ENCODE assay signal across 8 cellular contexts in the genomic region with DNA sequence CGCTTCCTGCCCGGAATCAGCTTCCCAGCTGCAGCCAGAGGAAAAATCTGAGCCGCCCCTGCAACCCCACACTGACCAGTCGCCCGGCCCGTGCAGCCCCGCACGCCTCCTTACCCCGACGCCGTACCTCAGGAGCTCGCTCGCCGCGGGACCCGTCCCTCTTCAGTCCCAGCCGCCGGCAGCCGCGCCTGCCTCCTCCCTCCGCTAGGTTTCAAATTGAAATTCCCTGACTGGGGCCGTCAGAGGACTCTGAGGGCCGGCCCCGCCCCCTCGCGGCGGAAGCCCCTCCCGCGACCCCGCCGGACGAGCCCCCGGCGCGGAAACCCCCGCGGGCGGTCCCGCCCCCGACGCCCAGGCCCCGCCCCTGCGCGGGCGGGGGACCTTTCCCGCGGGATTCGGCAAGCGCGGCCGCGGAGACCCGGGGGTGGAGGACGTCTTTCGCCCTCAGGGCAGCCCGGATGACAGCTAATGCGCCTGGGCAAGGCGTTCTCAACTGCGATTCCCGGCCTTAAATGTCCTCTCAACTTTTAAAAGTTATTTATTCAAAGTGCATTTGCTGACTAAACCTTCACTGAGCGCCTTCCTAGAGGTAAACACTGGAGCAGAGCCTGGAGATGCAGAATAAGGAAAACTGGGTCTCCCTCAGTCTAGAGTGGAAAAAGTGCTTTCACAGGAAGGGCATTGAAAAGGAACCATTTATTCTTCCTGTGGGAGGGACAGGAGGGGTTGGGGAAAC. TPM values are rescaled to one million over a fixed set of nuclear protein-coding genes. Genes with fewer than 3 reads are reported as not detected.
DNase-seq lines count a peak whose midpoint lies in the region; ATAC-seq and TF ChIP-seq lines count a peak whose summit lies in the region.

A gene (minus strand): TSS at position 218 of the 736 bp plus-strand sequence. CDS start 106,760 bp downstream, outside the sequence.

- DNase-seq in NCI-H748 (lab: John Stamatoyannopoulos, UW; ENCODE audit: unreplicated experiment) (peak; percentile 74), lung microvascular endothelial cell (ENCODE audit: low read depth in 2 of 2) (peak; percentile 91 to 93)
- peak; percentile 42 to 67 for DNase-seq in activated CD8-positive, alpha-beta memory T cell treated with anti-CD3 and anti-CD28 coated beads for 1 hour (ENCODE audit: extremely low read depth in 1 of 2, low read depth in 1 of 2)
- DNase-seq in effector CD4-positive, alpha-beta T cell, result peak; percentile 69
- DNase-seq in stimulated activated CD4-positive, alpha-beta T cell treated with anti-CD3 and anti-CD28 coated beads, TNF-alpha, amount 100 ng/mL, for 48 hours (ENCODE audit: low read depth in 3 of 3), result peak; percentile 54 to 56 (median 55)

- peak; percentile 79 for ATAC-seq in HG03064 (IDR thresholded peaks at IDR 0.05; ENCODE audit: low read depth, unreplicated experiment)

- TF ChIP-seq POLR2A in GM18526 (IDR thresholded peaks at IDR 0.05; ENCODE audit: extremely low read depth, insufficient read length), result peak; percentile 81

- H3K27me3 ChIP-seq in ACC112 (ENCODE audit: insufficient read depth, low read length), result no peaks in the 10 kb centered on the region

- peaks cover 33% of the 10 kb centered on the region for H3K4me1 ChIP-seq in ACC112 (ENCODE audit: control insufficient read depth, insufficient read depth, low read length, unreplicated experiment)

- H2AFZ ChIP-seq in ACC112 (ENCODE audit: low read length, unreplicated experiment), result peak within 1 kb of the TSS; percentile 88

- H3K4me3 ChIP-seq in ACC112 (ENCODE audit: low read depth, low read length), result peak within 1 kb of the TSS; percentile 92

- H3K79me2 ChIP-seq in ACC112 (ENCODE audit: control insufficient read depth, insufficient read depth, low read length, unreplicated experiment), result peaks cover 44% of the 10 kb centered on the region

- H3K36me3 ChIP-seq in ACC112 (ENCODE audit: insufficient read depth, low read length), result no peaks in the 10 kb centered on the region

- peak within 1 kb of the TSS; percentile 79 for H3K27ac ChIP-seq in ACC112 (ENCODE audit: low read depth, low read length)

RNA-seq across cellular contexts. Expression of the gene that starts here (rescaled TPM):
- total RNA-seq in lung microvascular endothelial cell, result 78.5 and 130 TPM in 2 replicates

Comparison
In these comparisons a context has a peak if more than half of its experiments do, and no peak if none do; other contexts are left out.
1. Peak in every context shown above with its lines: DNase-seq, ATAC-seq, H3K4me3 ChIP-seq and H3K27ac ChIP-seq.